9 cellular contexts compared by ENCODE assay signal in genomic region chr19:16283103-16283469, GRCh38. TPM values are rescaled to one million over a fixed set of nuclear protein-coding genes. Genes with fewer than 3 reads are reported as not detected.
A peak's percentile ranks its signal among the peaks of the same experiment; 100 is the strongest.
DNase-seq lines count a peak whose midpoint lies in the region; ATAC-seq, FAIRE-seq and TF ChIP-seq lines count a peak whose summit lies in the region.
"Had no signal": no experiment of that assay in that cellular context is flagged by ENCODE, and none has a peak within 500 bp of the region (broad histone marks: within the 10 kb centered on the region; RNA-seq: fewer than 3 reads in every experiment).

No MANE protein-coding gene starts in this region.

- peaks cover 0 to 10% of the 10 kb centered on the region in 2 donors for H3K27me3 Mint-ChIP-seq in effector memory CD8-positive, alpha-beta T cell
- peaks cover 37% of the 10 kb centered on the region for H3K27me3 Mint-ChIP-seq in nephron (ENCODE audit: low read depth)

- in situ Hi-C loops in HepG2 (cut with HindIII; ENCODE audit: extremely low pct_ligation_motif_present, low pct_unique_long_range_greater_than_20kb) = no loop called here

- POLR2A ChIA-PET in HepG2 (lab: Yijun Ruan, JAX) = no interaction called here

- TF ChIP-seq RAD21 in liver (IDR thresholded peaks at IDR 0.05) (no peak), HepG2 (CRISPR knock-in tag; IDR thresholded peaks at IDR 0.05) (no peak)

- H3K27me3 ChIP-seq in liver (ENCODE audit: control insufficient read depth in 4 of 4, insufficient read depth in 4 of 4, low read length in 3 of 4) = no peaks in the 10 kb centered on the region
- peaks cover 1 to 23% of the 10 kb centered on the region in 2 experiments; a peak in 1 of 5 replicates for H3K27me3 ChIP-seq in HepG2 (ENCODE audit: control insufficient read depth in 1 of 2, insufficient read depth in 2 of 2, low read length in 2 of 2)
- no peaks in the 10 kb centered on the region for H3K27me3 ChIP-seq in aorta (ENCODE audit: control insufficient read depth in 1 of 2, insufficient read depth in 2 of 2, low read length in 1 of 2)

- intact Hi-C loops in HepG2 (cut with micrococcal nuclease; ENCODE audit: unreplicated experiment) = no loop called here
- intact Hi-C loops in aorta (cut with DNase I) = loop anchor here in 1 of 2 donors (5.0 kb wide), 1 partner anchor 39 kb away; the partner anchor contains the start of gene KLF2

- no peaks in the 10 kb centered on the region for H3K36me3 Mint-ChIP-seq in effector memory CD8-positive, alpha-beta T cell (ENCODE audit: insufficient read depth)
- no peaks in the 10 kb centered on the region for H3K36me3 Mint-ChIP-seq in nephron (ENCODE audit: low read depth)

- no peak overlapping the region for H2AFZ ChIP-seq in HepG2 (ENCODE audit: low read length)

- H3K9me3 ChIP-seq in liver (ENCODE audit: control insufficient read depth in 4 of 4, low read length in 3 of 4) (no peaks in the 10 kb centered on the region), HepG2 (ENCODE audit: low read length) (no peaks in the 10 kb centered on the region), aorta (ENCODE audit: control insufficient read depth, low read length) (no peaks in the 10 kb centered on the region)

- H3K36me3 ChIP-seq in liver (ENCODE audit: control insufficient read depth in 4 of 4, insufficient read depth in 3 of 4, low read depth in 1 of 4, low read length in 3 of 4) (no peaks in the 10 kb centered on the region), HepG2 (replicated peaks in 1 of 2; ENCODE audit: control insufficient read depth in 1 of 2, insufficient read depth in 2 of 2, low read length in 2 of 2) (no peaks in the 10 kb centered on the region), aorta (ENCODE audit: control insufficient read depth in 1 of 2, insufficient read depth in 2 of 2, low read length in 1 of 2) (no peaks in the 10 kb centered on the region)

- H3K4me1 ChIP-seq in liver (ENCODE audit: control insufficient read depth in 4 of 4, insufficient read depth in 4 of 4, low read length in 3 of 4) (peaks cover 0 to 4% (median 1%) of the 10 kb centered on the region in 4 donors), HepG2 (ENCODE audit: insufficient read depth, low read length) (no peaks in the 10 kb centered on the region; the same call in 1 of the 2 replicates), aorta (ENCODE audit: control insufficient read depth in 1 of 2, insufficient read depth in 2 of 2, low read length in 2 of 2) (no peaks in the 10 kb centered on the region)

- H3K79me2 ChIP-seq in HepG2 (ENCODE audit: insufficient read depth, low read length) = no peaks in the 10 kb centered on the region

- FAIRE-seq in HepG2 (lab: Jason Lieb, UNC) = no peak

- TF ChIP-seq POLR2A in HepG2 (IDR thresholded peaks at IDR 0.05; ENCODE audit: insufficient read depth in 1 of 2, low read depth in 2 of 2, low read length in 2 of 2) = no peak

- TF ChIP-seq EP300 in HepG2 (IDR thresholded peaks at IDR 0.05; ENCODE audit: low read depth in 2 of 2, low read length in 2 of 2) (no peak), HepG2 (CRISPR knock-in tag; IDR thresholded peaks at IDR 0.05; ENCODE audit: borderline replicate concordance) (no peak)

- DNase-seq in HepG2 (ENCODE audit: low spot score) (no peak), aorta (no peak), NCI-H69 (lab: John Stamatoyannopoulos, UW) (no peak), SW 1271 (lab: John Stamatoyannopoulos, UW) (no peak), iPS-NIHi11 (ENCODE audit: low spot score) (no peak)
- DNase-seq in effector memory CD8-positive, alpha-beta T cell = no peak
- DNase-seq: RPMI8226 had no signal

- no peaks in the 10 kb centered on the region for H3K9me3 Mint-ChIP-seq in effector memory CD8-positive, alpha-beta T cell
- no peaks in the 10 kb centered on the region for H3K9me3 Mint-ChIP-seq in nephron

- ATAC-seq in HepG2 (no peak), aorta (ENCODE audit: low FRiP score) (peak; percentile 56)
- no peak for ATAC-seq in effector memory CD8-positive, alpha-beta T cell (replicated peaks)

- H3K4me3 ChIP-seq in liver (ENCODE audit: low read depth in 1 of 3, low read length in 3 of 3) = no peak overlapping the region
- no peak overlapping the region for H3K4me3 ChIP-seq in HepG2 (replicated peaks in 1 of 3; ENCODE audit: insufficient read depth in 1 of 3, low read depth in 2 of 3, low read length in 3 of 3)
- H3K4me3 ChIP-seq in aorta (ENCODE audit: low read length in 2 of 2) = no peak overlapping the region

- no TSS peak for BruUV-seq in HepG2 (replicated peaks; lab: Mats Ljungman, UMichigan)

- no peak for TF ChIP-seq CTCF in liver (IDR thresholded peaks at IDR 0.05; ENCODE audit: low read depth, low read length, missing input control)
- TF ChIP-seq CTCF in HepG2 (CRISPR knock-in tag; IDR thresholded peaks at IDR 0.05) = no peak
- TF ChIP-seq CTCF in nephron (IDR thresholded peaks at IDR 0.05; ENCODE audit: unreplicated experiment in 3 of 3) = no peak

- 67% methylated on average over 3 of the region's 3 CpGs for WGBS in liver
- WGBS in HepG2 (ENCODE audit: low lambda C conversion rate) = 60% methylated on average over 3 of the region's 3 CpGs
- 8 to 10% methylated on average over 3 of the region's 3 CpGs for WGBS in aorta, 2 donors

- no peak overlapping the region for H3K4me2 ChIP-seq in HepG2 (ENCODE audit: low read depth, low read length)

- H4K20me1 ChIP-seq in HepG2 (ENCODE audit: insufficient read depth, low read length) = no peaks in the 10 kb centered on the region

- H3K9ac ChIP-seq in liver (ENCODE audit: low read depth in 1 of 2, low read length in 2 of 2) = peak overlapping the region in 1 of 2 donors; percentile 13
- no peak overlapping the region for H3K9ac ChIP-seq in HepG2 (ENCODE audit: insufficient read depth, low read depth, low read length)

- peak overlapping the region; percentile 70 to 78 for H3K27ac ChIP-seq in liver (ENCODE audit: low read depth in 1 of 2, low read length in 2 of 2)
- no peak overlapping the region for H3K27ac ChIP-seq in HepG2 (ENCODE audit: extremely low read length, insufficient read depth, low read length)
- peak overlapping the region; percentile 81 to 90 for H3K27ac ChIP-seq in aorta (ENCODE audit: low read depth in 1 of 2, low read length in 2 of 2)

- CTCF ChIA-PET in HepG2 (lab: Yijun Ruan, JAX; ENCODE audit: low intra/inter-chr PET ratio, low total read pairs) = no interaction called here

- peaks cover 9 to 22% of the 10 kb centered on the region in 2 donors for H3K4me1 Mint-ChIP-seq in effector memory CD8-positive, alpha-beta T cell (ENCODE audit: low read depth in 2 of 2)
- H3K4me1 Mint-ChIP-seq in nephron = peaks cover 53% of the 10 kb centered on the region

- H3K27ac Mint-ChIP-seq in effector memory CD8-positive, alpha-beta T cell = peak overlapping the region in 1 of 2 donors; percentile 80
- H3K27ac Mint-ChIP-seq in nephron = peak overlapping the region; percentile 96 to 100 (median 100)

- peak overlapping the region; percentile 24 to 54 for H3K4me3 Mint-ChIP-seq in effector memory CD8-positive, alpha-beta T cell
- H3K4me3 Mint-ChIP-seq in nephron = peak overlapping the region; percentile 69 to 83 (median 71)

TF ChIP-seq in liver, 16 proteins besides CTCF, POLR2A, EP300 and RAD21 (continues in another document):
- TF ChIP-seq FOXA2 (IDR thresholded peaks at IDR 0.05) (no peak), FOXA1 (IDR thresholded peaks at IDR 0.05) (no peak)

TF ChIP-seq in HepG2, 621 proteins besides CTCF, POLR2A, EP300 and RAD21 (continues in another document):
- TF ChIP-seq ZNF746 (CRISPR knock-in tag; IDR thresholded peaks at IDR 0.05) = no peak
- no peak for TF ChIP-seq GATAD2A (CRISPR knock-in tag; IDR thresholded peaks at IDR 0.05)
- TF ChIP-seq ZSCAN20 (CRISPR knock-in tag; IDR thresholded peaks at IDR 0.05; ENCODE audit: borderline replicate concordance) = no peak
- no peak for TF ChIP-seq MTERF4 (CRISPR knock-in tag; IDR thresholded peaks at IDR 0.05)
- TF ChIP-seq MZF1 (CRISPR knock-in tag; IDR thresholded peaks at IDR 0.05; ENCODE audit: borderline replicate concordance) = no peak

RNA-seq across cellular contexts. Expression of gene KLF2, which starts 41.5 kb away (rescaled TPM):
- total RNA-seq in liver (10 to 100 TPM in 1 of 2 donors, 1 to 10 TPM in 1; 4.0 to 11.2 TPM), HepG2 (2016; rRNA removed; fragmentation: Illumina TruSeq; extraction: Trizol) (not detected in 2 replicates), aorta (100 to 1,000 TPM in 1 of 2 donors, 10 to 100 TPM in 1; 98.9 to 223 TPM)
- polyA plus RNA-seq in liver (1 to 10 TPM; 3.9 to 4.4 TPM), HepG2 (2011; rRNA removed) (0.05 TPM in 1 of 2 replicates, not detected in the other), aorta (10 to 100 TPM in 1 of 2 donors, 1 to 10 TPM in 1; 4.8 to 12.4 TPM)
- total RNA-seq in HepG2 (2016; cell fraction: cytosol; rRNA removed; fragmentation: Illumina TruSeq; extraction: Trizol; ENCODE audit: low read depth) = not detected in 2 replicates
- total RNA-seq in HepG2 (2016; cell fraction: insoluble cytoplasmic fraction; rRNA removed; fragmentation: Illumina TruSeq; extraction: Trizol) = not detected in 2 replicates
- total RNA-seq in HepG2 (2016; cell fraction: membrane; rRNA removed; fragmentation: Illumina TruSeq; extraction: Trizol) = not detected in 2 replicates
- not detected in 2 replicates for total RNA-seq in HepG2 (2016; cell fraction: nucleus; rRNA removed; fragmentation: Illumina TruSeq; extraction: Trizol)
- 0.05 TPM in 1 of 2 replicates, not detected in the other for polyA plus RNA-seq in HepG2 (2011; cell fraction: cytosol; rRNA removed)
- 0.16 and 0.23 TPM in 2 replicates for polyA plus RNA-seq in HepG2 (2011; cell fraction: nucleus; rRNA removed)
- not detected in 2 replicates for polyA plus RNA-seq in HepG2 (2012)
- not detected in 2 replicates for polyA plus RNA-seq in HepG2 (2016; cell fraction: cytosol; fragmentation: Illumina TruSeq; extraction: Trizol; ENCODE audit: low read depth)
- polyA plus RNA-seq in HepG2 (2016; cell fraction: insoluble cytoplasmic fraction; fragmentation: Illumina TruSeq; extraction: Trizol; ENCODE audit: low read depth) = not detected in 2 replicates
- 0.27 TPM in 1 of 2 replicates, not detected in the other for polyA plus RNA-seq in HepG2 (2016; cell fraction: membrane; fragmentation: Illumina TruSeq; extraction: Trizol; ENCODE audit: low read depth)
- polyA plus RNA-seq in HepG2 (2016; cell fraction: nucleus; fragmentation: Illumina TruSeq; extraction: Trizol; ENCODE audit: insufficient read depth, low read depth) = not detected in 2 replicates
- polyA minus RNA-seq in HepG2 (2011; rRNA and poly(A)+ RNA removed; ENCODE audit: low replicate concordance) = 0.16 TPM in 1 of 2 replicates, not detected in the other
- not detected in 2 replicates for polyA minus RNA-seq in HepG2 (2011; cell fraction: cytosol; rRNA and poly(A)+ RNA removed)
- not detected in 2 replicates for polyA minus RNA-seq in HepG2 (2011; cell fraction: nucleus; rRNA and poly(A)+ RNA removed)

Comparison
In these comparisons a context has a peak if more than half of its experiments do, and no peak if none do; other contexts are left out.
1. RNA of gene KLF2, which starts 41.5 kb away (total RNA-seq): 98.9 to 223 TPM in aorta; 4.0 to 11.2 TPM in liver and not detected in HepG2; every median in the first group is over 4 times any median in the second.